ENCODE assay signal across 20 cellular contexts in the genomic region with DNA sequence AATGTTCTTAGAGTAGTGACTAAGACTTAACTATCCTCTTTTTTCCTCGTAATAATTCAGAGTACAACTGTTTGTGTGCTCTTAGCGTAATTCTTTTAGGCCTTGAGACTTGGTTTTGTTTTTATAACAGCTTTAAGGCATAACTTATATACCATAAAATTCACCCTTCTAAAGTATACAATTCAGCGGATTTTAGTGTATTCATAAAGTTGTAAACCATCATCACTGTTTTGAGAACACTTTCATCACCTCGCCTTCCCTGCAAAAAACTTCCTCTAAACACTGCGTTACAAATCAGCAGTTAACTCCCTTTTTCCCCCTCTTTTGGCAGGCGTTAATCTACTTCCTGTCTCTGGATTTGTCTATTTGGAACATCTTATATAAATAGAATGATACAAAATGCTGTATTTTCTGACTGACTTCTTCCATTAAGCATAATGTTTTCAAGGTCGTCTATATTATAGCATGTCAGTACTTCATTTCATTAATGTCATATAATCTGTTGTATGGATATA. TPM values are rescaled to one million over a fixed set of nuclear protein-coding genes. Genes with fewer than 3 reads are reported as not detected.
A peak's percentile ranks its signal among the peaks of the same experiment; 100 is the strongest.
DNase-seq lines count a peak whose midpoint lies in the region; ATAC-seq, FAIRE-seq and TF ChIP-seq lines count a peak whose summit lies in the region.
"Had no signal": no experiment of that assay in that cellular context is flagged by ENCODE, and none has a peak within 500 bp of the region (broad histone marks: within the 10 kb centered on the region; RNA-seq: fewer than 3 reads in every experiment).

No MANE protein-coding gene starts in this region.

- H3K4me1 Mint-ChIP-seq in CD14-positive monocyte (peaks cover 66% of the 10 kb centered on the region), nephron (peaks cover 12% of the 10 kb centered on the region)

- no peak for DNase-seq in CD14-positive monocyte (ENCODE audit: low spot score)
- DNase-seq in Kasumi-1 (lab: John Stamatoyannopoulos, UW), result peak; percentile 36 to 55
- DNase-seq in SW 1271 (lab: John Stamatoyannopoulos, UW), result no peak
- no peak for DNase-seq in stimulated activated CD4-positive, alpha-beta T cell treated with anti-CD3 and anti-CD28 coated beads, Interleukin-2, amount 100 ng/mL, for 48 hours
- DNase-seq: activated CD4-positive, alpha-beta T cell treated with anti-CD3 and anti-CD28 coated beads, Interleukin-2, amount 10 ng/mL, durations not matched to agents 24 days and 14 days; activated naive CD4-positive, alpha-beta T cell treated with anti-CD3 and anti-CD28 coated beads, Interleukin-2, amount 10 ng/mL, durations not matched to agents 7 days and 5 days; brain microvascular endothelial cell; Caco-2; effector CD4-positive, alpha-beta T cell; heart left ventricle; NCI-H1092; NCI-H2081; NCI-H510A; SIG-M5; stimulated activated CD4-positive, alpha-beta T cell treated with anti-CD3 and anti-CD28 coated beads, Interleukin-4, amount 100 ng/mL, for 1 hour; T1000 had no signal

- ATAC-seq in GM19328 (IDR thresholded peaks at IDR 0.05; ENCODE audit: unreplicated experiment), result no peak
- ATAC-seq: HepG2 had no signal

- FAIRE-seq in colon (lab: Jason Lieb, UNC), result peak; percentile 75
- FAIRE-seq: HepG2 had no signal

- H3K36me3 Mint-ChIP-seq in CD14-positive monocyte (peaks cover 14 to 23% of the 10 kb centered on the region in 2 donors), nephron (ENCODE audit: low read depth) (peaks cover 17% of the 10 kb centered on the region)

- TF ChIP-seq CTCF in CD14-positive monocyte (IDR thresholded peaks at IDR 0.05) (no peak), nephron (IDR thresholded peaks at IDR 0.05; ENCODE audit: unreplicated experiment in 3 of 3) (no peak)

- H3K4me3 Mint-ChIP-seq in CD14-positive monocyte (no peak overlapping the region), nephron (no peak overlapping the region)
- H3K4me3 Mint-ChIP-seq: activated CD4-positive, alpha-beta T cell treated with anti-CD3 and anti-CD28 coated beads, Interleukin-2, amount 10 ng/mL, durations not matched to agents 24 days and 14 days; activated naive CD4-positive, alpha-beta T cell treated with anti-CD3 and anti-CD28 coated beads, Interleukin-2, amount 10 ng/mL, durations not matched to agents 7 days and 5 days had no signal

- H3K27me3 Mint-ChIP-seq in CD14-positive monocyte (ENCODE audit: low read depth in 3 of 3) (no peaks in the 10 kb centered on the region), nephron (ENCODE audit: low read depth) (no peaks in the 10 kb centered on the region)
- H3K27me3 Mint-ChIP-seq: activated CD4-positive, alpha-beta T cell treated with anti-CD3 and anti-CD28 coated beads, Interleukin-2, amount 10 ng/mL, durations not matched to agents 24 days and 14 days; activated naive CD4-positive, alpha-beta T cell treated with anti-CD3 and anti-CD28 coated beads, Interleukin-2, amount 10 ng/mL, durations not matched to agents 7 days and 5 days had no signal

- H3K27ac Mint-ChIP-seq in CD14-positive monocyte (peak overlapping the region in 6 of 7 donors; percentile 5 to 80 (median 37)), nephron (peak overlapping the region; percentile 22 to 51 (median 47))
- H3K27ac Mint-ChIP-seq: activated naive CD4-positive, alpha-beta T cell treated with anti-CD3 and anti-CD28 coated beads, Interleukin-2, amount 10 ng/mL, durations not matched to agents 7 days and 5 days had no signal

- peaks cover 0 to 2% (median 0%) of the 10 kb centered on the region in 7 donors for H3K9me3 Mint-ChIP-seq in CD14-positive monocyte
- H3K9me3 Mint-ChIP-seq in nephron, result no peaks in the 10 kb centered on the region
- H3K9me3 Mint-ChIP-seq: activated CD4-positive, alpha-beta T cell treated with anti-CD3 and anti-CD28 coated beads, Interleukin-2, amount 10 ng/mL, durations not matched to agents 24 days and 14 days; activated naive CD4-positive, alpha-beta T cell treated with anti-CD3 and anti-CD28 coated beads, Interleukin-2, amount 10 ng/mL, durations not matched to agents 7 days and 5 days had no signal

- intact Hi-C loops in CD14-positive monocyte (cut with micrococcal nuclease), result no loop called here

RNA-seq across cellular contexts. Expression of a gene that starts 18.7 kb away (rescaled TPM):
- 10 to 100 TPM; 18.7 to 32.3 TPM for polyA plus RNA-seq in CD14-positive monocyte

Comparison
In these comparisons a context has a peak if more than half of its experiments do, and no peak if none do; other contexts are left out.
1. DNase-seq: peak in Kasumi-1 (2 of 2); none in CD14-positive monocyte (single experiment), SW 1271 (0 of 2) and stimulated activated CD4-positive, alpha-beta T cell treated with anti-CD3 and anti-CD28 coated beads, Interleukin-2, amount 100 ng/mL, for 48 hours (0 of 2).